1 cellular context compared by ENCODE assay signal in the genomic region with DNA sequence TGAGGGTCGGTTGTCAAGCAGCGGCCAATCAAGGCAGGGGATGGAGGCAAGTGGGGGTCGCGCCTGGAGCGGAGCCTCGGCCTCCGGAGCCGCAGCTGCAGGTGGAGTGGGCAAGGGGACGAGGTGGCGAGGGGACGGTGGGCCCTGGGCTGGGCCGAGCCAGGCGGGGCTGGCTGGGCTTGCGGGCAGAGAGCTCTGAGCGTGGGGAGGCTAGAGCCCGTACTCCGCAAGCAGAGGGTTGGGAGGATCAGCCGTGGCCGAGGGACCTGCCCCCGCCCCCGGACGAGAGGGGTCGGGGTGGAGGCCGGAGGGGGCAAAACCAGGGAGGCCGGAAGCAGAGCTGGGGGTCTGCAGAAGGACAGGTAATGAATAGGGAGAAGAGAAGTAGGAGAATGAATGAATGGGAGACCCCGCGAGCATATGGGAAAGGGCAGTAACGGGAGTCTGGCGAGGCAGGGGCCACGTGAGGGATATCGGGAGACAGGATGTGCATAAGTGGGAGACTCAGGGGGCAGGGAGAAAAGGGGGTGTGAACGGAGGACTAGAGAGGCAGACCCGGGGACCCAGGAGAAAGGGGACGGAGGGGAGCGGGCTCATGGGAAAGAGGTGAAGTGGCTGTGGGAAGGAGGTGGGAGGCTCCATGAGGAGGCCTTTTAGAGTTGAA.
A peak's percentile ranks its signal among the peaks of the same experiment; 100 is the strongest.
TF ChIP-seq lines count a peak whose summit lies in the region.

Gene KATNB1 (plus strand): TSS at position 16 of the 664 bp plus-strand sequence. CDS start 1,474 bp downstream, outside the sequence.

TF ChIP-seq in HepG2, 621 proteins besides CTCF, POLR2A, EP300 and RAD21 (continued from another document and continues in another):
- TF ChIP-seq, protein P1, sequence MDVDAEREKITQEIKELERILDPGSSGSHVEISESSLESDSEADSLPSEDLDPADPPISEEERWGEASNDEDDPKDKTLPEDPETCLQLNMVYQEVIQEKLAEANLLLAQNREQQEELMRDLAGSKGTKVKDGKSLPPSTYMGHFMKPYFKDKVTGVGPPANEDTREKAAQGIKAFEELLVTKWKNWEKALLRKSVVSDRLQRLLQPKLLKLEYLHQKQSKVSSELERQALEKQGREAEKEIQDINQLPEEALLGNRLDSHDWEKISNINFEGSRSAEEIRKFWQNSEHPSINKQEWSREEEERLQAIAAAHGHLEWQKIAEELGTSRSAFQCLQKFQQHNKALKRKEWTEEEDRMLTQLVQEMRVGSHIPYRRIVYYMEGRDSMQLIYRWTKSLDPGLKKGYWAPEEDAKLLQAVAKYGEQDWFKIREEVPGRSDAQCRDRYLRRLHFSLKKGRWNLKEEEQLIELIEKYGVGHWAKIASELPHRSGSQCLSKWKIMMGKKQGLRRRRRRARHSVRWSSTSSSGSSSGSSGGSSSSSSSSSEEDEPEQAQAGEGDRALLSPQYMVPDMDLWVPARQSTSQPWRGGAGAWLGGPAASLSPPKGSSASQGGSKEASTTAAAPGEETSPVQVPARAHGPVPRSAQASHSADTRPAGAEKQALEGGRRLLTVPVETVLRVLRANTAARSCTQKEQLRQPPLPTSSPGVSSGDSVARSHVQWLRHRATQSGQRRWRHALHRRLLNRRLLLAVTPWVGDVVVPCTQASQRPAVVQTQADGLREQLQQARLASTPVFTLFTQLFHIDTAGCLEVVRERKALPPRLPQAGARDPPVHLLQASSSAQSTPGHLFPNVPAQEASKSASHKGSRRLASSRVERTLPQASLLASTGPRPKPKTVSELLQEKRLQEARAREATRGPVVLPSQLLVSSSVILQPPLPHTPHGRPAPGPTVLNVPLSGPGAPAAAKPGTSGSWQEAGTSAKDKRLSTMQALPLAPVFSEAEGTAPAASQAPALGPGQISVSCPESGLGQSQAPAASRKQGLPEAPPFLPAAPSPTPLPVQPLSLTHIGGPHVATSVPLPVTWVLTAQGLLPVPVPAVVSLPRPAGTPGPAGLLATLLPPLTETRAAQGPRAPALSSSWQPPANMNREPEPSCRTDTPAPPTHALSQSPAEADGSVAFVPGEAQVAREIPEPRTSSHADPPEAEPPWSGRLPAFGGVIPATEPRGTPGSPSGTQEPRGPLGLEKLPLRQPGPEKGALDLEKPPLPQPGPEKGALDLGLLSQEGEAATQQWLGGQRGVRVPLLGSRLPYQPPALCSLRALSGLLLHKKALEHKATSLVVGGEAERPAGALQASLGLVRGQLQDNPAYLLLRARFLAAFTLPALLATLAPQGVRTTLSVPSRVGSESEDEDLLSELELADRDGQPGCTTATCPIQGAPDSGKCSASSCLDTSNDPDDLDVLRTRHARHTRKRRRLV (CRISPR knock-in tag; IDR thresholded peaks at IDR 0.05) = no peak
- TF ChIP-seq, protein P2, sequence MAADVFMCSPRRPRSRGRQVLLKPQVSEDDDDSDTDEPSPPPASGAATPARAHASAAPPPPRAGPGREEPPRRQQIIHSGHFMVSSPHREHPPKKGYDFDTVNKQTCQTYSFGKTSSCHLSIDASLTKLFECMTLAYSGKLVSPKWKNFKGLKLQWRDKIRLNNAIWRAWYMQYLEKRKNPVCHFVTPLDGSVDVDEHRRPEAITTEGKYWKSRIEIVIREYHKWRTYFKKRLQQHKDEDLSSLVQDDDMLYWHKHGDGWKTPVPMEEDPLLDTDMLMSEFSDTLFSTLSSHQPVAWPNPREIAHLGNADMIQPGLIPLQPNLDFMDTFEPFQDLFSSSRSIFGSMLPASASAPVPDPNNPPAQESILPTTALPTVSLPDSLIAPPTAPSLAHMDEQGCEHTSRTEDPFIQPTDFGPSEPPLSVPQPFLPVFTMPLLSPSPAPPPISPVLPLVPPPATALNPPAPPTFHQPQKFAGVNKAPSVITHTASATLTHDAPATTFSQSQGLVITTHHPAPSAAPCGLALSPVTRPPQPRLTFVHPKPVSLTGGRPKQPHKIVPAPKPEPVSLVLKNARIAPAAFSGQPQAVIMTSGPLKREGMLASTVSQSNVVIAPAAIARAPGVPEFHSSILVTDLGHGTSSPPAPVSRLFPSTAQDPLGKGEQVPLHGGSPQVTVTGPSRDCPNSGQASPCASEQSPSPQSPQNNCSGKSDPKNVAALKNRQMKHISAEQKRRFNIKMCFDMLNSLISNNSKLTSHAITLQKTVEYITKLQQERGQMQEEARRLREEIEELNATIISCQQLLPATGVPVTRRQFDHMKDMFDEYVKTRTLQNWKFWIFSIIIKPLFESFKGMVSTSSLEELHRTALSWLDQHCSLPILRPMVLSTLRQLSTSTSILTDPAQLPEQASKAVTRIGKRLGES (CRISPR knock-in tag; IDR thresholded peaks at IDR 0.05; ENCODE audit: borderline replicate concordance) = no peak
- 0 out of 2 replicates have a peak, but pooled peaks have one; percentile 58 for TF ChIP-seq CCDC6 (CRISPR knock-in tag; IDR thresholded peaks at IDR 0.05)
- no peak for TF ChIP-seq ZFP62 (CRISPR knock-in tag; IDR thresholded peaks at IDR 0.05)
- TF ChIP-seq BHLHE40 (IDR thresholded peaks at IDR 0.05; ENCODE audit: low read length) = no peak
- TF ChIP-seq TBP (CRISPR knock-in tag; IDR thresholded peaks at IDR 0.05) = no peak
- no peak for TF ChIP-seq ZNF326 (CRISPR knock-in tag; IDR thresholded peaks at IDR 0.05; ENCODE audit: borderline replicate concordance)
- no peak for TF ChIP-seq ZNF17 (CRISPR knock-in tag; IDR thresholded peaks at IDR 0.05)
- no peak; the same call in 1 of the 2 replicates for TF ChIP-seq ZNF776 (CRISPR knock-in tag; IDR thresholded peaks at IDR 0.05)
- TF ChIP-seq MED1 (CRISPR knock-in tag; IDR thresholded peaks at IDR 0.05) = no peak
- TF ChIP-seq, protein P3, sequence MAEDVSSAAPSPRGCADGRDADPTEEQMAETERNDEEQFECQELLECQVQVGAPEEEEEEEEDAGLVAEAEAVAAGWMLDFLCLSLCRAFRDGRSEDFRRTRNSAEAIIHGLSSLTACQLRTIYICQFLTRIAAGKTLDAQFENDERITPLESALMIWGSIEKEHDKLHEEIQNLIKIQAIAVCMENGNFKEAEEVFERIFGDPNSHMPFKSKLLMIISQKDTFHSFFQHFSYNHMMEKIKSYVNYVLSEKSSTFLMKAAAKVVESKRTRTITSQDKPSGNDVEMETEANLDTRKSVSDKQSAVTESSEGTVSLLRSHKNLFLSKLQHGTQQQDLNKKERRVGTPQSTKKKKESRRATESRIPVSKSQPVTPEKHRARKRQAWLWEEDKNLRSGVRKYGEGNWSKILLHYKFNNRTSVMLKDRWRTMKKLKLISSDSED (CRISPR knock-in tag; IDR thresholded peaks at IDR 0.05) = no peak
- no peak for TF ChIP-seq PAWR (CRISPR knock-in tag; IDR thresholded peaks at IDR 0.05; ENCODE audit: borderline replicate concordance)
- TF ChIP-seq ATF7 (IDR thresholded peaks at IDR 0.05) = no peak
- TF ChIP-seq ATF7 (CRISPR knock-in tag; IDR thresholded peaks at IDR 0.05) = no peak
- TF ChIP-seq ZNF446 (CRISPR knock-in tag; IDR thresholded peaks at IDR 0.05) = no peak
- no peak for TF ChIP-seq U2AF1 (optimal IDR thresholded peaks at IDR 0.05; ENCODE audit: low read depth, low read length)
- TF ChIP-seq MTA1 (CRISPR knock-in tag; IDR thresholded peaks at IDR 0.05; ENCODE audit: borderline replicate concordance) = peak; percentile 16; the same call in 1 of the 2 replicates
- peak; percentile 1; the same call in 1 of the 2 replicates for TF ChIP-seq DRAP1 (CRISPR knock-in tag; IDR thresholded peaks at IDR 0.05)
- no peak for TF ChIP-seq MAFG (CRISPR knock-in tag; IDR thresholded peaks at IDR 0.05)
- no peak for TF ChIP-seq ZNF354B (CRISPR knock-in tag; IDR thresholded peaks at IDR 0.05)
- no peak for TF ChIP-seq ZNF777 (CRISPR knock-in tag; IDR thresholded peaks at IDR 0.05)
- TF ChIP-seq STAG1 (CRISPR knock-in tag; IDR thresholded peaks at IDR 0.05) = no peak
- TF ChIP-seq ZMYM4 (CRISPR knock-in tag; IDR thresholded peaks at IDR 0.05) = no peak
- 0 out of 2 replicates have a peak, but pooled peaks have one; percentile 17 for TF ChIP-seq ZNF331 (CRISPR knock-in tag; IDR thresholded peaks at IDR 0.05)
- no peak for TF ChIP-seq ZEB1 (IDR thresholded peaks at IDR 0.05; ENCODE audit: insufficient replicate concordance, low read depth)
- TF ChIP-seq, protein P4, sequence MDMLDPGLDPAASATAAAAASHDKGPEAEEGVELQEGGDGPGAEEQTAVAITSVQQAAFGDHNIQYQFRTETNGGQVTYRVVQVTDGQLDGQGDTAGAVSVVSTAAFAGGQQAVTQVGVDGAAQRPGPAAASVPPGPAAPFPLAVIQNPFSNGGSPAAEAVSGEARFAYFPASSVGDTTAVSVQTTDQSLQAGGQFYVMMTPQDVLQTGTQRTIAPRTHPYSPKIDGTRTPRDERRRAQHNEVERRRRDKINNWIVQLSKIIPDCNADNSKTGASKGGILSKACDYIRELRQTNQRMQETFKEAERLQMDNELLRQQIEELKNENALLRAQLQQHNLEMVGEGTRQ (IDR thresholded peaks at IDR 0.05; ENCODE audit: low read depth, low read length) = no peak
- TF ChIP-seq, protein P4 (CRISPR knock-in tag; IDR thresholded peaks at IDR 0.05; ENCODE audit: borderline replicate concordance) = no peak; the same call in 1 of the 2 replicates
- no peak for TF ChIP-seq ATM (IDR thresholded peaks at IDR 0.05; ENCODE audit: borderline replicate concordance)
- TF ChIP-seq MBD4 (IDR thresholded peaks at IDR 0.05; ENCODE audit: borderline replicate concordance, low read length) = no peak
- no peak for TF ChIP-seq ZNF546 (CRISPR knock-in tag; conservative IDR thresholded peaks at IDR 0.05)
- TF ChIP-seq ZNF441 (CRISPR knock-in tag; IDR thresholded peaks at IDR 0.05; ENCODE audit: borderline replicate concordance) = no peak
- TF ChIP-seq FOXJ3 (CRISPR knock-in tag; IDR thresholded peaks at IDR 0.05; ENCODE audit: borderline replicate concordance) = no peak
- 0 out of 2 replicates have a peak, but pooled peaks have one; percentile 3 for TF ChIP-seq PCBP1 (IDR thresholded peaks at IDR 0.05; ENCODE audit: borderline replicate concordance, low read depth, low read length)
- no peak for TF ChIP-seq ZNF20 (CRISPR knock-in tag; IDR thresholded peaks at IDR 0.05)
- TF ChIP-seq NCOA2 (CRISPR knock-in tag; IDR thresholded peaks at IDR 0.05) = no peak
- TF ChIP-seq ZMAT5 (CRISPR knock-in tag; IDR thresholded peaks at IDR 0.05; ENCODE audit: borderline replicate concordance, low read depth) = no peak
- TF ChIP-seq ZNF615 (CRISPR knock-in tag; IDR thresholded peaks at IDR 0.05; ENCODE audit: borderline replicate concordance) = no peak
- no peak for TF ChIP-seq ZNF234 (CRISPR knock-in tag; conservative IDR thresholded peaks at IDR 0.05)
- TF ChIP-seq ZSCAN20 (CRISPR knock-in tag; IDR thresholded peaks at IDR 0.05; ENCODE audit: borderline replicate concordance) = no peak
- TF ChIP-seq, protein P5, sequence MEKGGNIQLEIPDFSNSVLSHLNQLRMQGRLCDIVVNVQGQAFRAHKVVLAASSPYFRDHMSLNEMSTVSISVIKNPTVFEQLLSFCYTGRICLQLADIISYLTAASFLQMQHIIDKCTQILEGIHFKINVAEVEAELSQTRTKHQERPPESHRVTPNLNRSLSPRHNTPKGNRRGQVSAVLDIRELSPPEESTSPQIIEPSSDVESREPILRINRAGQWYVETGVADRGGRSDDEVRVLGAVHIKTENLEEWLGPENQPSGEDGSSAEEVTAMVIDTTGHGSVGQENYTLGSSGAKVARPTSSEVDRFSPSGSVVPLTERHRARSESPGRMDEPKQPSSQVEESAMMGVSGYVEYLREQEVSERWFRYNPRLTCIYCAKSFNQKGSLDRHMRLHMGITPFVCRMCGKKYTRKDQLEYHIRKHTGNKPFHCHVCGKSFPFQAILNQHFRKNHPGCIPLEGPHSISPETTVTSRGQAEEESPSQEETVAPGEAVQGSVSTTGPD (CRISPR knock-in tag; IDR thresholded peaks at IDR 0.05) = no peak
- TF ChIP-seq, protein P6, sequence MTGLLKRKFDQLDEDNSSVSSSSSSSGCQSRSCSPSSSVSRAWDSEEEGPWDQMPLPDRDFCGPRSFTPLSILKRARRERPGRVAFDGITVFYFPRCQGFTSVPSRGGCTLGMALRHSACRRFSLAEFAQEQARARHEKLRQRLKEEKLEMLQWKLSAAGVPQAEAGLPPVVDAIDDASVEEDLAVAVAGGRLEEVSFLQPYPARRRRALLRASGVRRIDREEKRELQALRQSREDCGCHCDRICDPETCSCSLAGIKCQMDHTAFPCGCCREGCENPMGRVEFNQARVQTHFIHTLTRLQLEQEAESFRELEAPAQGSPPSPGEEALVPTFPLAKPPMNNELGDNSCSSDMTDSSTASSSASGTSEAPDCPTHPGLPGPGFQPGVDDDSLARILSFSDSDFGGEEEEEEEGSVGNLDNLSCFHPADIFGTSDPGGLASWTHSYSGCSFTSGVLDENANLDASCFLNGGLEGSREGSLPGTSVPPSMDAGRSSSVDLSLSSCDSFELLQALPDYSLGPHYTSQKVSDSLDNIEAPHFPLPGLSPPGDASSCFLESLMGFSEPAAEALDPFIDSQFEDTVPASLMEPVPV (CRISPR knock-in tag; IDR thresholded peaks at IDR 0.05) = 0 out of 2 replicates have a peak, but pooled peaks have one; percentile 29
- 0 out of 2 replicates have a peak, but pooled peaks have one; percentile 47 for TF ChIP-seq ZNF230 (CRISPR knock-in tag; IDR thresholded peaks at IDR 0.05)
- no peak for TF ChIP-seq MEIS2 (CRISPR knock-in tag; IDR thresholded peaks at IDR 0.05)
- TF ChIP-seq, protein P7, sequence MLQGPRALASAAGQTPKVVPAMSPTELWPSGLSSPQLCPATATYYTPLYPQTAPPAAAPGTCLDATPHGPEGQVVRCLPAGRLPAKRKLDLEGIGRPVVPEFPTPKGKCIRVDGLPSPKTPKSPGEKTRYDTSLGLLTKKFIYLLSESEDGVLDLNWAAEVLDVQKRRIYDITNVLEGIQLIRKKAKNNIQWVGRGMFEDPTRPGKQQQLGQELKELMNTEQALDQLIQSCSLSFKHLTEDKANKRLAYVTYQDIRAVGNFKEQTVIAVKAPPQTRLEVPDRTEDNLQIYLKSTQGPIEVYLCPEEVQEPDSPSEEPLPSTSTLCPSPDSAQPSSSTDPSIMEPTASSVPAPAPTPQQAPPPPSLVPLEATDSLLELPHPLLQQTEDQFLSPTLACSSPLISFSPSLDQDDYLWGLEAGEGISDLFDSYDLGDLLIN (CRISPR knock-in tag; IDR thresholded peaks at IDR 0.05; ENCODE audit: borderline replicate concordance) = no peak
- peak; percentile 67 for TF ChIP-seq RFX3 (CRISPR knock-in tag; IDR thresholded peaks at IDR 0.05)
- peak; percentile 87 for TF ChIP-seq ZNF333 (CRISPR knock-in tag; IDR thresholded peaks at IDR 0.05; ENCODE audit: borderline replicate concordance)
- no peak for TF ChIP-seq CHD2 (IDR thresholded peaks at IDR 0.05; ENCODE audit: low read depth, low read length)
- TF ChIP-seq TMF1 (CRISPR knock-in tag; IDR thresholded peaks at IDR 0.05; ENCODE audit: low read depth) = no peak
- no peak for TF ChIP-seq HNRNPH1 (optimal IDR thresholded peaks at IDR 0.05; ENCODE audit: low read depth, low read length)
